In genomic region chr4:82429728-82430192, GRCh38 we compare ENCODE assay signal across 8 cellular contexts.
DNase-seq lines count a peak whose midpoint lies in the region; ATAC-seq and TF ChIP-seq lines count a peak whose summit lies in the region.

No MANE protein-coding gene starts in this region.

- H3K4me3 Mint-ChIP-seq in activated naive CD8-positive, alpha-beta T cell treated with anti-CD3 and anti-CD28 coated beads, Interleukin-2, amount 50 U/mL, for 24 hours: peak overlapping the region; percentile 99

- H3K27me3 Mint-ChIP-seq in activated naive CD8-positive, alpha-beta T cell treated with anti-CD3 and anti-CD28 coated beads, Interleukin-2, amount 50 U/mL, for 24 hours: peaks cover 2% of the 10 kb centered on the region

- H3K27ac Mint-ChIP-seq in activated naive CD8-positive, alpha-beta T cell treated with anti-CD3 and anti-CD28 coated beads, Interleukin-2, amount 50 U/mL, for 24 hours: peak overlapping the region; percentile 100

- peaks cover 68% of the 10 kb centered on the region for H3K4me1 Mint-ChIP-seq in activated naive CD8-positive, alpha-beta T cell treated with anti-CD3 and anti-CD28 coated beads, Interleukin-2, amount 50 U/mL, for 24 hours

- peak; percentile 15 for ATAC-seq in GM19035 (IDR thresholded peaks at IDR 0.05; ENCODE audit: unreplicated experiment)
- no peak for ATAC-seq in activated naive CD8-positive, alpha-beta T cell treated with anti-CD3 and anti-CD28 coated beads, Interleukin-2, amount 50 U/mL, for 24 hours
- ATAC-seq in HG02852 (IDR thresholded peaks at IDR 0.05; ENCODE audit: unreplicated experiment): no peak

- H3K4me3 ChIP-seq in AG10803 (ENCODE audit: low read length) (peak overlapping the region; percentile 93), iPS-18c (ENCODE audit: insufficient read depth, low read depth, low read length) (peak overlapping the region; percentile 94)

- DNase-seq in AG10803 (ENCODE audit: low read depth): no peak
- peak; percentile 15 for DNase-seq in HuH-7.5 (ENCODE audit: low spot score)
- no peak for DNase-seq in activated naive CD8-positive, alpha-beta T cell treated with anti-CD3 and anti-CD28 coated beads, Interleukin-2, amount 50 U/mL, for 24 hours
- DNase-seq in stimulated activated CD8-positive, alpha-beta memory T cell treated with anti-CD3 and anti-CD28 coated beads, Interleukin-7, amount 100 ng/mL, for 1 hour (ENCODE audit: low read depth in 2 of 2): peak; percentile 52 to 55
- no peak for DNase-seq in NCI-H524 (lab: John Stamatoyannopoulos, UW)

- TF ChIP-seq CTCF in AG10803 (conservative IDR thresholded peaks at IDR 0.05; ENCODE audit: low read length): no peak

- no peaks in the 10 kb centered on the region for H3K9me3 ChIP-seq in iPS-18c (ENCODE audit: control insufficient read depth, insufficient read depth, low read length)

- peaks cover 67% of the 10 kb centered on the region for H3K36me3 Mint-ChIP-seq in activated naive CD8-positive, alpha-beta T cell treated with anti-CD3 and anti-CD28 coated beads, Interleukin-2, amount 50 U/mL, for 24 hours (ENCODE audit: low read depth)

- H3K9me3 Mint-ChIP-seq in activated naive CD8-positive, alpha-beta T cell treated with anti-CD3 and anti-CD28 coated beads, Interleukin-2, amount 50 U/mL, for 24 hours: no peaks in the 10 kb centered on the region

Comparison
In these comparisons a context has a peak if more than half of its experiments do, and no peak if none do; other contexts are left out.
1. DNase-seq: peak in HuH-7.5 (single experiment) and stimulated activated CD8-positive, alpha-beta memory T cell treated with anti-CD3 and anti-CD28 coated beads, Interleukin-7, amount 100 ng/mL, for 1 hour (2 of 2); none in AG10803 (single experiment), activated naive CD8-positive, alpha-beta T cell treated with anti-CD3 and anti-CD28 coated beads, Interleukin-2, amount 50 U/mL, for 24 hours (single experiment) and NCI-H524 (0 of 2).